ENCODE assay signal across 9 cellular contexts in genomic region chr6:85460951-85461805, GRCh38. TPM values are rescaled to one million over a fixed set of nuclear protein-coding genes. Genes with fewer than 3 reads are reported as not detected.
DNase-seq lines count a peak whose midpoint lies in the region; ATAC-seq and TF ChIP-seq lines count a peak whose summit lies in the region.
"Had no signal": no experiment of that assay in that cellular context is flagged by ENCODE, and none has a peak within 500 bp of the region (broad histone marks: within the 10 kb centered on the region; RNA-seq: fewer than 3 reads in every experiment).

No MANE protein-coding gene starts in this region.

- no peaks in the 10 kb centered on the region for H3K9me3 Mint-ChIP-seq in activated CD8-positive, alpha-beta T cell treated with anti-CD3 and anti-CD28 coated beads for 36 hours
- peaks cover 0 to 3% (median 0%) of the 10 kb centered on the region in 7 donors for H3K9me3 Mint-ChIP-seq in CD14-positive monocyte

- H3K4me3 Mint-ChIP-seq in activated CD8-positive, alpha-beta T cell treated with anti-CD3 and anti-CD28 coated beads for 36 hours = peak overlapping the region; percentile 51
- no peak overlapping the region for H3K4me3 Mint-ChIP-seq in CD14-positive monocyte

- no peaks in the 10 kb centered on the region for H3K27me3 ChIP-seq in DND-41 (ENCODE audit: insufficient read depth, low read length, poor library complexity)
- H3K27me3 ChIP-seq: foreskin keratinocyte had no signal

- TF ChIP-seq CTCF in DND-41 (IDR thresholded peaks at IDR 0.05; ENCODE audit: borderline replicate concordance, extremely low read depth, low read length, poor library complexity, severe bottlenecking) (no peak), CD14-positive monocyte (IDR thresholded peaks at IDR 0.05) (no peak)
- no peak for TF ChIP-seq CTCF in activated CD8-positive, alpha-beta T cell treated with anti-CD3 and anti-CD28 coated beads for 36 hours (IDR thresholded peaks at IDR 0.05)

- ATAC-seq in DND-41 (ENCODE audit: insufficient read depth, low read depth) (peak; percentile 81), GM19438 (IDR thresholded peaks at IDR 0.05; ENCODE audit: low read depth, unreplicated experiment) (peak; percentile 77), HG03439 (IDR thresholded peaks at IDR 0.05; ENCODE audit: unreplicated experiment) (peak; percentile 80)
- peak; percentile 55 for ATAC-seq in activated CD8-positive, alpha-beta T cell treated with anti-CD3 and anti-CD28 coated beads for 36 hours
- ATAC-seq: foreskin keratinocyte had no signal

- intact Hi-C loops in activated CD8-positive, alpha-beta T cell treated with anti-CD3 and anti-CD28 coated beads for 36 hours (cut with micrococcal nuclease) = loop anchor here (5.0 to 10.0 kb wide), 2 partner anchors 99 to 214 kb away; no protein-coding TSS in a partner anchor
- intact Hi-C loops in CD14-positive monocyte (cut with micrococcal nuclease) = no loop called here

- no peaks in the 10 kb centered on the region for H3K27me3 Mint-ChIP-seq in activated CD8-positive, alpha-beta T cell treated with anti-CD3 and anti-CD28 coated beads for 36 hours
- H3K27me3 Mint-ChIP-seq in CD14-positive monocyte (ENCODE audit: low read depth in 3 of 3) = peaks cover 17 to 28% (median 19%) of the 10 kb centered on the region in 3 donors

- H3K27ac Mint-ChIP-seq in activated CD8-positive, alpha-beta T cell treated with anti-CD3 and anti-CD28 coated beads for 36 hours = peak overlapping the region; percentile 97
- peak overlapping the region in 2 of 7 donors; percentile 3 to 49 for H3K27ac Mint-ChIP-seq in CD14-positive monocyte

- no peaks in the 10 kb centered on the region for H4K20me1 ChIP-seq in DND-41 (ENCODE audit: insufficient read depth, low read length)

- no peaks in the 10 kb centered on the region for H3K9me3 ChIP-seq in DND-41 (ENCODE audit: insufficient read depth, low read length, severe bottlenecking)

- H3K9ac ChIP-seq in DND-41 (ENCODE audit: low read depth, low read length) = no peak overlapping the region

- no peak overlapping the region for H3K4me2 ChIP-seq in DND-41 (ENCODE audit: insufficient read depth, low read length)

- no peaks in the 10 kb centered on the region for H3K79me2 ChIP-seq in DND-41 (ENCODE audit: insufficient read depth, low read length)

- POLR2A ChIA-PET in activated CD8-positive, alpha-beta T cell treated with anti-CD3 and anti-CD28 coated beads for 36 hours (lab: Charles Lee) = interaction anchor here (0.6 to 7.0 kb wide), 5 partner anchors 9 to 217 kb away, joined by 3 to 89 read pairs (median 7); partner anchors contain the start of gene NT5E

- H3K4me1 Mint-ChIP-seq in activated CD8-positive, alpha-beta T cell treated with anti-CD3 and anti-CD28 coated beads for 36 hours (ENCODE audit: low read depth) = peaks cover 97% of the 10 kb centered on the region
- H3K4me1 Mint-ChIP-seq in CD14-positive monocyte = peaks cover 52% of the 10 kb centered on the region

- H2AFZ ChIP-seq in DND-41 (ENCODE audit: low read depth, low read length) = peak overlapping the region; percentile 39; the same call in 1 of the 2 replicates

- peaks cover 17% of the 10 kb centered on the region for H3K4me1 ChIP-seq in DND-41 (ENCODE audit: insufficient read depth, low read length)

- H3K36me3 Mint-ChIP-seq in activated CD8-positive, alpha-beta T cell treated with anti-CD3 and anti-CD28 coated beads for 36 hours (ENCODE audit: low read depth) = peaks cover 4% of the 10 kb centered on the region
- no peaks in the 10 kb centered on the region for H3K36me3 Mint-ChIP-seq in CD14-positive monocyte

- no peak overlapping the region for H3K4me3 ChIP-seq in DND-41 (ENCODE audit: low read depth in 1 of 2, low read length in 2 of 2)

- H3K36me3 ChIP-seq in DND-41 (ENCODE audit: insufficient read depth, low read length) = no peaks in the 10 kb centered on the region

- CTCF ChIA-PET in activated CD8-positive, alpha-beta T cell treated with anti-CD3 and anti-CD28 coated beads for 36 hours (lab: Charles Lee) = interaction anchor here (2.1 to 24.4 kb wide), 3 partner anchors 10 to 107 kb away, joined by 14 to 364 read pairs (median 65); partner anchors contain the start of gene NT5E

- DNase-seq in DND-41 (peak; percentile 30), lung microvascular endothelial cell (ENCODE audit: low read depth in 2 of 2) (peak; percentile 43 to 95), SHP77 treated with DMSO at 0.1 percent for 48 hours (lab: John Stamatoyannopoulos, UW) (no peak), SW480 (ENCODE audit: low spot score) (no peak), CD14-positive monocyte (ENCODE audit: low spot score) (no peak)
- DNase-seq in activated CD8-positive, alpha-beta T cell treated with anti-CD3 and anti-CD28 coated beads for 36 hours = peak; percentile 82

- H3K27ac ChIP-seq in DND-41 (ENCODE audit: low read length) = no peak overlapping the region; the same call in 1 of the 2 replicates

RNA-seq across cellular contexts. Expression of gene NT5E, which starts 11.3 kb away (rescaled TPM):
- total RNA-seq in activated CD8-positive, alpha-beta T cell treated with anti-CD3 and anti-CD28 coated beads for 36 hours = 1 to 10 TPM; 5.2 to 6.7 TPM
- total RNA-seq in lung microvascular endothelial cell = 65.7 and 135 TPM in 2 replicates
- polyA plus RNA-seq in CD14-positive monocyte = under 1 TPM; 0.14 to 0.18 TPM

Comparison
In these comparisons a context has a peak if more than half of its experiments do, and no peak if none do; other contexts are left out.
1. DNase-seq: peak in DND-41 (single experiment), activated CD8-positive, alpha-beta T cell treated with anti-CD3 and anti-CD28 coated beads for 36 hours (single experiment) and lung microvascular endothelial cell (2 of 2); none in SHP77 treated with DMSO at 0.1 percent for 48 hours (single experiment), SW480 (single experiment) and CD14-positive monocyte (single experiment).
2. Peak in every context shown above with its lines, with median percentiles within 50 percentile points of each other: ATAC-seq.